In the genomic region with DNA sequence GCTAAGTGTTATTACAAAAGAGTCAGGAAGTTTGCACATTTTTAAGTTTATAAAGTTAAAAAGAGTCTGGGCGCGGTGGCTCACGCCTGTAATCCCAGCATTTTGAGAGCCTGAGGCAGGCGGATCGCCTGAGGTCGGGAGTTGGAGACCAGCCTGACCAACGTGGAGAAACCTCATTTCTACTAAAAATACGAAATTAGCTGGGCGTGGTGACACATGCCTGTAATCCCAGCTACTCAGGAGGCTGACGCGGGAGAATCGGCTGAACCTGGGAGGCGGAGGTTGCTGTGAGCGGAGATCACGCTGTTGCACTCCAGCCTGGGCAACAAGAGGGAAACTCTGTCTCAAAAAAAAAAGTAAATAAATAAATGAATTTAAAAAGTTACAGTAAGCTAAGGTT, we compare ENCODE assay signal across 16 cellular contexts. TPM values are rescaled to one million over a fixed set of nuclear protein-coding genes. Genes with fewer than 3 reads are reported as not detected.
"Had no signal": no experiment of that assay in that cellular context is flagged by ENCODE, and none has a peak within 500 bp of the region (broad histone marks: within the 10 kb centered on the region; RNA-seq: fewer than 3 reads in every experiment).

No MANE protein-coding gene starts in this region.

RNA-seq across cellular contexts. Expression of gene ZFP42, which starts 2.4 kb away (rescaled TPM):
- total RNA-seq: endothelial cell of umbilical vein; esophagus muscularis mucosa; gastroesophageal sphincter; kidney; liver; myocyte; naive thymus-derived CD8-positive, alpha-beta T cell; occipital lobe; psoas muscle; right cardiac atrium; sigmoid colon; skeletal muscle tissue; spleen had no signal
- polyA plus RNA-seq: fibroblast of lung; heart right ventricle; liver; naive thymus-derived CD8-positive, alpha-beta T cell; ovary; psoas muscle; right cardiac atrium; sigmoid colon; spleen had no signal
